Comparison of ENCODE assay signal across 12 cellular contexts in genomic region chr5:141608557-141608956, GRCh38. TPM values are rescaled to one million over a fixed set of nuclear protein-coding genes. Genes with fewer than 3 reads are reported as not detected.
DNase-seq lines count a peak whose midpoint lies in the region; ATAC-seq, FAIRE-seq and TF ChIP-seq lines count a peak whose summit lies in the region.
"Had no signal": no experiment of that assay in that cellular context is flagged by ENCODE, and none has a peak within 500 bp of the region (broad histone marks: within the 10 kb centered on the region; RNA-seq: fewer than 3 reads in every experiment).

No MANE protein-coding gene starts in this region.

- no peak for FAIRE-seq in A549 (lab: Jason Lieb, UNC)

- peaks cover 17 to 26% of the 10 kb centered on the region in 2 experiments for H3K4me1 Mint-ChIP-seq in H9
- peaks cover 82% of the 10 kb centered on the region for H3K4me1 Mint-ChIP-seq in activated naive CD8-positive, alpha-beta T cell treated with anti-CD3 and anti-CD28 coated beads for 36 hours
- peaks cover 56% of the 10 kb centered on the region for H3K4me1 Mint-ChIP-seq in memory B cell

- H3K4me1 ChIP-seq in A549 (peaks cover 52% of the 10 kb centered on the region), H9 (ENCODE audit: insufficient read depth, low read length) (peaks cover 2% of the 10 kb centered on the region; the same call in 1 of the 2 replicates)

- H2BK5ac ChIP-seq in H9 (ENCODE audit: insufficient read length, low read length): no peak overlapping the region

- H3K4ac ChIP-seq in H9 (ENCODE audit: low read depth, low read length): no peak overlapping the region

- no peak overlapping the region for H3K9ac ChIP-seq in H9 (ENCODE audit: extremely low read depth, insufficient read length, low read length)

- H4K91ac ChIP-seq in H9 (ENCODE audit: insufficient read length, low read depth, low read length): no peak overlapping the region

- H3K4me2 ChIP-seq in A549 (peak overlapping the region; percentile 59), H9 (ENCODE audit: insufficient read depth, insufficient read length, low read length) (no peak overlapping the region)

- TF ChIP-seq POLR2A in A549 (IDR thresholded peaks at IDR 0.05; ENCODE audit: low read length): no peak

- TF ChIP-seq EP300 in A549 (IDR thresholded peaks at IDR 0.05): no peak

- H2BK12ac ChIP-seq in H9 (ENCODE audit: insufficient read length, low read depth, low read length): no peak overlapping the region

- no peak for TF ChIP-seq CTCF in A549 (IDR thresholded peaks at IDR 0.05)
- no peak for TF ChIP-seq CTCF in H9 (conservative IDR thresholded peaks at IDR 0.05)

- no peak overlapping the region for H2BK15ac ChIP-seq in H9 (ENCODE audit: low read depth, low read length)

- peak overlapping the region; percentile 26 to 60; a peak in 5 of 6 replicates for H3K27ac ChIP-seq in A549
- H3K27ac ChIP-seq in H9 (ENCODE audit: insufficient read length, low read depth, low read length): no peak overlapping the region

- H3K23ac ChIP-seq in H9 (ENCODE audit: insufficient read length, low read depth, low read length): no peak overlapping the region

- H3K79me1 ChIP-seq in H9 (ENCODE audit: insufficient read depth, low read depth, low read length, poor library complexity, severe bottlenecking): no peaks in the 10 kb centered on the region

- no peaks in the 10 kb centered on the region for H3K27me3 Mint-ChIP-seq in H9 (ENCODE audit: low read depth)
- no peaks in the 10 kb centered on the region for H3K27me3 Mint-ChIP-seq in activated naive CD8-positive, alpha-beta T cell treated with anti-CD3 and anti-CD28 coated beads for 36 hours
- no peaks in the 10 kb centered on the region for H3K27me3 Mint-ChIP-seq in memory B cell

- no peak overlapping the region for H3T11ph ChIP-seq in H9 (ENCODE audit: low read length)

- CTCF ChIA-PET in A549 (lab: Yijun Ruan, JAX): interaction anchor here (0.7 to 5.8 kb wide), 7 partner anchors 10 to 360 kb away, joined by 3 to 56 read pairs (median 3); partner anchors contain the start of genes DIAPH1 and RNF14

- POLR2A ChIA-PET in A549 (lab: Yijun Ruan, JAX): interaction anchor here (0.7 kb wide), 1 partner anchor 25 kb away, joined by 7 read pairs; no protein-coding TSS in a partner anchor

- no peak overlapping the region for H2AK5ac ChIP-seq in H9 (ENCODE audit: insufficient read length, low read length)

- H3K9me3 Mint-ChIP-seq in H9: no peaks in the 10 kb centered on the region
- peaks cover 2% of the 10 kb centered on the region for H3K9me3 Mint-ChIP-seq in activated naive CD8-positive, alpha-beta T cell treated with anti-CD3 and anti-CD28 coated beads for 36 hours
- H3K9me3 Mint-ChIP-seq in memory B cell: no peaks in the 10 kb centered on the region

- peak; percentile 26 to 52; a peak in 3 of 6 replicates for ATAC-seq in A549
- no peak for ATAC-seq in memory B cell (ENCODE audit: low read depth)
- no peak for ATAC-seq in HG03135 (IDR thresholded peaks at IDR 0.05; ENCODE audit: unreplicated experiment)
- no peak for ATAC-seq in GM21737 (IDR thresholded peaks at IDR 0.05; ENCODE audit: unreplicated experiment)
- ATAC-seq in GM19397 (IDR thresholded peaks at IDR 0.05; ENCODE audit: unreplicated experiment): no peak

- WGBS in A549 (ENCODE audit: missing lambda C conversion rate): 7% methylated on average over 1 of the region's 1 CpG
- WGBS in H9 (ENCODE audit: extremely low coverage, insufficient read length, low lambda C conversion rate): no CpG with 5 or more reads among the region's 1 CpG

- H3K27me3 ChIP-seq in H9 (ENCODE audit: insufficient read depth, low read length): no peaks in the 10 kb centered on the region
- H3K27me3 ChIP-seq: BE2C had no signal

- no peak overlapping the region for H2BK120ac ChIP-seq in H9 (ENCODE audit: low read depth, low read length, poor library complexity, severe bottlenecking)

- H3K14ac ChIP-seq in H9 (ENCODE audit: insufficient read depth, low read length): no peak overlapping the region

- no peak overlapping the region for H3K4me3 Mint-ChIP-seq in H9
- H3K4me3 Mint-ChIP-seq in activated naive CD8-positive, alpha-beta T cell treated with anti-CD3 and anti-CD28 coated beads for 36 hours: no peak overlapping the region
- H3K4me3 Mint-ChIP-seq in memory B cell: no peak overlapping the region

- no peaks in the 10 kb centered on the region for H4K20me1 ChIP-seq in H9 (ENCODE audit: control insufficient read depth, insufficient read depth, insufficient read length)

- TF ChIP-seq RAD21 in A549 (conservative IDR thresholded peaks at IDR 0.05 in 1 of 2, IDR thresholded peaks at IDR 0.05 in 1 of 2): no peak

- H2BK20ac ChIP-seq in H9 (ENCODE audit: low read depth, low read length, poor library complexity, severe bottlenecking): no peak overlapping the region

- no peaks in the 10 kb centered on the region for H3K23me2 ChIP-seq in H9 (ENCODE audit: insufficient read length, low read depth, low read length, poor library complexity, severe bottlenecking)

- H4K8ac ChIP-seq in H9 (replicated peaks; ENCODE audit: insufficient read length, low read depth, low read length): no peak overlapping the region

- peak overlapping the region; percentile 4 to 66 (median 45); a peak in 2 of 7 replicates for H3K27ac Mint-ChIP-seq in H9
- H3K27ac Mint-ChIP-seq in activated naive CD8-positive, alpha-beta T cell treated with anti-CD3 and anti-CD28 coated beads for 36 hours: peak overlapping the region; percentile 83
- peak overlapping the region; percentile 72 for H3K27ac Mint-ChIP-seq in memory B cell

- H3K9me3 ChIP-seq in A549 (no peaks in the 10 kb centered on the region), H9 (ENCODE audit: control insufficient read depth, low read depth, low read length) (no peaks in the 10 kb centered on the region)
- H3K9me3 ChIP-seq: BE2C had no signal

- H2AFZ ChIP-seq in H9 (ENCODE audit: low read length): no peak overlapping the region

- DNase-seq in A549 (ENCODE audit: low read depth in 1 of 2, low spot score in 1 of 2) (peak in 1 of 2 experiments; percentile 43), H9 (no peak), memory B cell (ENCODE audit: low spot score in 2 of 2) (no peak), NCI-H1048 (lab: John Stamatoyannopoulos, UW) (no peak)
- DNase-seq in activated naive CD8-positive, alpha-beta T cell treated with anti-CD3 and anti-CD28 coated beads for 36 hours: no peak
- DNase-seq: BE2C, erythroblast, GOT3, NCI-H2081 had no signal

- no peak overlapping the region for H3K4me3 ChIP-seq in A549

- H3K36me3 Mint-ChIP-seq in H9 (ENCODE audit: insufficient read depth in 1 of 3, low read depth in 3 of 3) (peaks cover 0 to 12% (median 10%) of the 10 kb centered on the region in 3 experiments; a peak in 3 of 7 replicates), memory B cell (peaks cover 6% of the 10 kb centered on the region)
- H3K36me3 Mint-ChIP-seq in activated naive CD8-positive, alpha-beta T cell treated with anti-CD3 and anti-CD28 coated beads for 36 hours: peaks cover 45% of the 10 kb centered on the region

- H4K5ac ChIP-seq in H9 (ENCODE audit: insufficient read length, low read depth, low read length): no peak overlapping the region

- H3K79me2 ChIP-seq in H9 (ENCODE audit: insufficient read depth, low read length): peaks cover 15% of the 10 kb centered on the region; the same call in 1 of the 2 replicates

- H3K18ac ChIP-seq in H9 (ENCODE audit: insufficient read length, low read depth, low read length): no peak overlapping the region

- no peak overlapping the region for H3K56ac ChIP-seq in H9 (ENCODE audit: insufficient read length, low read depth, low read length)

TF ChIP-seq in A549, 52 proteins besides CTCF, POLR2A, EP300 and RAD21 (continues in another document):
- TF ChIP-seq FOXS1 (CRISPR knock-in tag; IDR thresholded peaks at IDR 0.05) (no peak), JUN (IDR thresholded peaks at IDR 0.05) (no peak), HOXB13 (CRISPR knock-in tag; IDR thresholded peaks at IDR 0.05; ENCODE audit: low read depth) (no peak), SMC3 (IDR thresholded peaks at IDR 0.05) (no peak), KDM1A (IDR thresholded peaks at IDR 0.05; ENCODE audit: low read depth) (no peak), MAFK (IDR thresholded peaks at IDR 0.05; ENCODE audit: partially characterized antibody) (no peak), CBX8 (IDR thresholded peaks at IDR 0.05) (no peak), HEYL (CRISPR knock-in tag; IDR thresholded peaks at IDR 0.05) (no peak)

RNA-seq across cellular contexts. Expression of gene DIAPH1, which starts 10.2 kb away (rescaled TPM):
- 53.4 and 82.2 TPM in 2 replicates for polyA plus RNA-seq in A549 (2011; rRNA removed)
- 27.8 and 37.6 TPM in 2 replicates for polyA plus RNA-seq in A549 (2012; cell fraction: cytosol; rRNA removed)
- 183 and 188 TPM in 2 replicates for polyA plus RNA-seq in A549 (2012; cell fraction: nucleus; rRNA removed)
- polyA plus RNA-seq in A549 (2017; fragmentation: RNase III; extraction: RNeasy Plus Mini Kit Qiagen cat#74134 plus additional on column Dnase treatment): 57.4 to 59.8 TPM (median 59.4 TPM) in 3 replicates
- polyA minus RNA-seq in A549 (2011; rRNA and poly(A)+ RNA removed): 157 and 182 TPM in 2 replicates
- total RNA-seq in H9 (2021): 117 and 123 TPM in 2 replicates
- total RNA-seq in activated naive CD8-positive, alpha-beta T cell treated with anti-CD3 and anti-CD28 coated beads for 36 hours: 100 to 1,000 TPM; 214 to 220 TPM

RNA-seq across cellular contexts. Expression of gene HDAC3, which starts 28.1 kb away (rescaled TPM):
- polyA plus RNA-seq in A549 (2011; rRNA removed) (67.3 and 80.0 TPM in 2 replicates), A549 (2017; fragmentation: RNase III; extraction: RNeasy Plus Mini Kit Qiagen cat#74134 plus additional on column Dnase treatment) (51.1 to 56.9 TPM (median 51.7 TPM) in 3 replicates)
- polyA plus RNA-seq in A549 (2012; cell fraction: cytosol; rRNA removed): 69.5 and 84.1 TPM in 2 replicates
- polyA plus RNA-seq in A549 (2012; cell fraction: nucleus; rRNA removed): 82.2 and 128 TPM in 2 replicates
- polyA minus RNA-seq in A549 (2011; rRNA and poly(A)+ RNA removed): 67.7 and 68.1 TPM in 2 replicates
- total RNA-seq in H9 (2021): 98.3 and 98.5 TPM in 2 replicates
- total RNA-seq in activated naive CD8-positive, alpha-beta T cell treated with anti-CD3 and anti-CD28 coated beads for 36 hours: 10 to 100 TPM; 83.4 to 84.6 TPM

RNA-seq across cellular contexts. Expression of gene RELL2, which starts 28.2 kb away (rescaled TPM):
- polyA plus RNA-seq in A549 (2011; rRNA removed) (2.8 and 3.6 TPM in 2 replicates), A549 (2017; fragmentation: RNase III; extraction: RNeasy Plus Mini Kit Qiagen cat#74134 plus additional on column Dnase treatment) (5.0 to 6.5 TPM (median 6.5 TPM) in 3 replicates)
- polyA plus RNA-seq in A549 (2012; cell fraction: cytosol; rRNA removed): 4.7 and 4.9 TPM in 2 replicates
- polyA plus RNA-seq in A549 (2012; cell fraction: nucleus; rRNA removed): 16.1 and 20.1 TPM in 2 replicates
- 1.9 and 2.5 TPM in 2 replicates for polyA minus RNA-seq in A549 (2011; rRNA and poly(A)+ RNA removed)
- 9.8 and 11.1 TPM in 2 replicates for total RNA-seq in H9 (2021)
- 10 to 100 TPM; 26.8 to 27.3 TPM for total RNA-seq in activated naive CD8-positive, alpha-beta T cell treated with anti-CD3 and anti-CD28 coated beads for 36 hours

RNA-seq across cellular contexts. Expression of gene FCHSD1, which starts 42.7 kb away (rescaled TPM):
- polyA plus RNA-seq in A549 (2011; rRNA removed) (11.0 and 12.2 TPM in 2 replicates), A549 (2017; fragmentation: RNase III; extraction: RNeasy Plus Mini Kit Qiagen cat#74134 plus additional on column Dnase treatment) (10.1 to 14.5 TPM (median 14.0 TPM) in 3 replicates)
- polyA plus RNA-seq in A549 (2012; cell fraction: cytosol; rRNA removed): 9.2 and 9.7 TPM in 2 replicates
- polyA plus RNA-seq in A549 (2012; cell fraction: nucleus; rRNA removed): 87.6 and 92.1 TPM in 2 replicates
- polyA minus RNA-seq in A549 (2011; rRNA and poly(A)+ RNA removed): 6.9 and 12.2 TPM in 2 replicates
- total RNA-seq in H9 (2021): 23.1 and 23.4 TPM in 2 replicates
- total RNA-seq in activated naive CD8-positive, alpha-beta T cell treated with anti-CD3 and anti-CD28 coated beads for 36 hours: 10 to 100 TPM; 22.4 to 24.8 TPM

Comparison
In these comparisons a context has a peak if more than half of its experiments do, and no peak if none do; other contexts are left out.
1. ATAC-seq: peak in A549 (2 of 2); none in memory B cell (single experiment), HG03135 (single experiment), GM21737 (single experiment) and GM19397 (single experiment).
2. Peak in every context shown above with its lines, with median percentiles within 50 percentile points of each other: H3K27ac Mint-ChIP-seq.